7 cellular contexts compared by ENCODE assay signal in the genomic region with DNA sequence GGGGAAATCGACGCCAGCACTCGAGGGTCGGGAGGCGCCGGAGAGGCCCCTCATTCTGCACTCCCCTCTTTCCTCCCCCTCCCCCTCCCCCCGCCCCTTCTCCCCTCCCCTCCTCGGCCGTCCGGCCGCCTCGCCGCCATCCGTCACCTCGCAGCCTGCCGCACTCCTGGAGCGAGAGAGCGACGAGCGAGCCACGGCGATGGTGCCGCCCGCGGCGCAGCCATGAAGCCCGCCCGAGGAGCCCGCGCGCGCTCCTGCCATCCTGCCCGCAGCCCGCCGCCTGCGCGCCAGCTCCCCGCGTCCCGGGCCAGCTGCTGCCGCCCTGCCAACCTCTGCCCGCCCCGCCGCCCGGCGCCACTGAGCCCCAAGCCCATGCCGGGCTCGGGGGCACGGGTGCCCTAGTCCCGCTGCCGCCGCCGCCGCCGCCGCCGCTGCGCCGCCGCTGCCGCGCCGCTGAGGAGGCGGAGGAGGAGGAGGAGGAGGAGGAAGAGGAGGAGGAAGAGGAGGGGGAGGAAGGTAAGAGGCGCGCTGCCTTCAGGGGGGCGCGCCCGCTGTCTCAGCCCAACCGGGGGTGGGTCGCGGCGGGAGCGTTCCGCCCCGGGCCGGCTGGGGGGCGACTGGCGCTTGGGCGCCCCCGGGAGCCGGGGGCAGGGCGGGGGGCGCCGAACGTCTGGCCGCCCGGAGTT. TPM values are rescaled to one million over a fixed set of nuclear protein-coding genes. Genes with fewer than 3 reads are reported as not detected.
DNase-seq lines count a peak whose midpoint lies in the region; ATAC-seq and TF ChIP-seq lines count a peak whose summit lies in the region.

A gene (plus strand): TSS at position 163 of the 686 bp plus-strand sequence. CDS start 76,937 bp downstream, outside the sequence.

- H3K4me3 ChIP-seq in GM12864 (ENCODE audit: low read depth, low read length) (peak within 1 kb of the TSS; percentile 19), Peyer's patch (peak within 1 kb of the TSS in 3 of 4 donors; percentile 40 to 48 (median 44)), fibroblast of pulmonary artery (replicated peaks; ENCODE audit: low read depth, low read length) (peak within 1 kb of the TSS; percentile 29), sigmoid colon (peak within 1 kb of the TSS in 3 of 4 donors; percentile 28 to 42 (median 40))

- WGBS in sigmoid colon, 2 donors = 1% methylated on average over 87 to 88 of the region's 88 CpGs

- TF ChIP-seq EP300 in sigmoid colon (IDR thresholded peaks at IDR 0.05) = no peak

- no peaks in the 10 kb centered on the region for H3K27me3 ChIP-seq in Peyer's patch
- H3K27me3 ChIP-seq in sigmoid colon = peaks cover 0 to 19% (median 14%) of the 10 kb centered on the region in 3 donors

- H3K36me3 ChIP-seq in Peyer's patch = no peaks in the 10 kb centered on the region
- H3K36me3 ChIP-seq in sigmoid colon = no peaks in the 10 kb centered on the region

- H3K9me3 ChIP-seq in Peyer's patch = no peaks in the 10 kb centered on the region
- H3K9me3 ChIP-seq in sigmoid colon = no peaks in the 10 kb centered on the region

- no peaks in the 10 kb centered on the region for H3K4me1 ChIP-seq in Peyer's patch
- peaks cover 0 to 5% (median 3%) of the 10 kb centered on the region in 4 donors for H3K4me1 ChIP-seq in sigmoid colon

- intact Hi-C loops in sigmoid colon (cut with DNase I) = no loop called here

- DNase-seq in GM12864 (ENCODE audit: low read depth) (no peak), Peyer's patch (no peak), fibroblast of pulmonary artery (ENCODE audit: low read depth) (no peak), sigmoid colon (no peak)
- DNase-seq in effector CD8-positive, alpha-beta T cell (lab: John Stamatoyannopoulos, UW) = no peak

- TF ChIP-seq POLR2A in Peyer's patch (IDR thresholded peaks at IDR 0.05) (no peak), sigmoid colon (IDR thresholded peaks at IDR 0.05) (no peak)

- H3K27ac ChIP-seq in Peyer's patch = peak within 1 kb of the TSS in 1 of 4 donors; percentile 10
- H3K27ac ChIP-seq in sigmoid colon = no peak within 1 kb of the TSS

- no peak for TF ChIP-seq CTCF in GM12864 (IDR thresholded peaks at IDR 0.05; ENCODE audit: low read depth, low read length, missing control alignments)
- TF ChIP-seq CTCF in Peyer's patch (IDR thresholded peaks at IDR 0.05) = no peak
- no peak for TF ChIP-seq CTCF in fibroblast of pulmonary artery (IDR thresholded peaks at IDR 0.05; ENCODE audit: low read length, missing control alignments)
- TF ChIP-seq CTCF in sigmoid colon (IDR thresholded peaks at IDR 0.05) = no peak

- ATAC-seq in HG02798 (IDR thresholded peaks at IDR 0.05; ENCODE audit: poor library complexity, unreplicated experiment) = no peak
- ATAC-seq in GM19452 (IDR thresholded peaks at IDR 0.05; ENCODE audit: unreplicated experiment) = no peak

RNA-seq across cellular contexts. Expression of the gene that starts here (rescaled TPM):
- total RNA-seq in Peyer's patch (under 1 TPM in 1 of 4 donors, not detected in 3; 0.27 TPM), sigmoid colon (under 1 TPM in 3 of 4 donors, not detected in 1; under 0.01 to 0.16 (median 0.14) TPM)
- polyA plus RNA-seq in sigmoid colon = under 1 TPM in 2 of 3 donors, not detected in 1; under 0.01 to 0.52 TPM
